1 cellular context compared by ENCODE assay signal in genomic region chr10:93599778-93600177, GRCh38.
TF ChIP-seq lines count a peak whose summit lies in the region.

No MANE protein-coding gene starts in this region.

TF ChIP-seq in HepG2, 621 proteins besides CTCF, POLR2A, EP300 and RAD21:
- TF ChIP-seq ARID2 (CRISPR knock-in tag; IDR thresholded peaks at IDR 0.05; ENCODE audit: borderline replicate concordance) (peak; percentile 60; the same call in 1 of the 2 replicates), PAF1 (CRISPR knock-in tag; IDR thresholded peaks at IDR 0.05) (0 out of 2 replicates have a peak, but pooled peaks have one; percentile 33), HMGXB4 (CRISPR knock-in tag; IDR thresholded peaks at IDR 0.05; ENCODE audit: borderline replicate concordance in 1 of 2, low read depth in 1 of 2) (0 out of 4 replicates have a peak, but pooled peaks of 1 of the 2 experiments have one; percentile 37), ZNF598 (CRISPR knock-in tag; IDR thresholded peaks at IDR 0.05; ENCODE audit: borderline replicate concordance) (0 out of 2 replicates have a peak, but pooled peaks have one; percentile 24), HDAC2 (CRISPR knock-in tag; IDR thresholded peaks at IDR 0.05) (0 out of 2 replicates have a peak, but pooled peaks have one; percentile 3), ZFX (CRISPR knock-in tag; IDR thresholded peaks at IDR 0.05; ENCODE audit: low read depth) (peak; percentile 1; the same call in 1 of the 2 replicates), GATAD1 (CRISPR knock-in tag; IDR thresholded peaks at IDR 0.05) (no peak), ZC3H13 (CRISPR knock-in tag; IDR thresholded peaks at IDR 0.05) (0 out of 2 replicates have a peak, but pooled peaks have one; percentile 21), ZSCAN25 (CRISPR knock-in tag; IDR thresholded peaks at IDR 0.05) (0 out of 2 replicates have a peak, but pooled peaks have one; percentile 11), KDM5B (CRISPR knock-in tag; IDR thresholded peaks at IDR 0.05; ENCODE audit: borderline replicate concordance) (no peak), TCF7 (IDR thresholded peaks at IDR 0.05; ENCODE audit: low read depth) (no peak), FUBP1 (CRISPR knock-in tag; IDR thresholded peaks at IDR 0.05; ENCODE audit: borderline replicate concordance) (no peak), ZNF761 (CRISPR knock-in tag; conservative IDR thresholded peaks at IDR 0.05) (0 out of 2 replicates have a peak, but pooled peaks have one; percentile 55), MTA1 (CRISPR knock-in tag; IDR thresholded peaks at IDR 0.05; ENCODE audit: borderline replicate concordance) (0 out of 2 replicates have a peak, but pooled peaks have one; percentile 17), KAT7 (CRISPR knock-in tag; IDR thresholded peaks at IDR 0.05; ENCODE audit: borderline replicate concordance) (0 out of 2 replicates have a peak, but pooled peaks have one; percentile 24)
